1 cellular context compared by ENCODE assay signal in genomic region chr17:8359769-8360168, GRCh38.
TF ChIP-seq lines count a peak whose summit lies in the region.

No MANE protein-coding gene starts in this region.

TF ChIP-seq in HepG2, 621 proteins besides CTCF, POLR2A, EP300 and RAD21:
- TF ChIP-seq CENPBD1 (CRISPR knock-in tag; IDR thresholded peaks at IDR 0.05; ENCODE audit: borderline replicate concordance, low read depth) (no peak), FOSL2 (CRISPR knock-in tag; IDR thresholded peaks at IDR 0.05) (peak; percentile 28; the same call in 1 of the 2 replicates)
